ENCODE assay signal across 8 cellular contexts in the genomic region with DNA sequence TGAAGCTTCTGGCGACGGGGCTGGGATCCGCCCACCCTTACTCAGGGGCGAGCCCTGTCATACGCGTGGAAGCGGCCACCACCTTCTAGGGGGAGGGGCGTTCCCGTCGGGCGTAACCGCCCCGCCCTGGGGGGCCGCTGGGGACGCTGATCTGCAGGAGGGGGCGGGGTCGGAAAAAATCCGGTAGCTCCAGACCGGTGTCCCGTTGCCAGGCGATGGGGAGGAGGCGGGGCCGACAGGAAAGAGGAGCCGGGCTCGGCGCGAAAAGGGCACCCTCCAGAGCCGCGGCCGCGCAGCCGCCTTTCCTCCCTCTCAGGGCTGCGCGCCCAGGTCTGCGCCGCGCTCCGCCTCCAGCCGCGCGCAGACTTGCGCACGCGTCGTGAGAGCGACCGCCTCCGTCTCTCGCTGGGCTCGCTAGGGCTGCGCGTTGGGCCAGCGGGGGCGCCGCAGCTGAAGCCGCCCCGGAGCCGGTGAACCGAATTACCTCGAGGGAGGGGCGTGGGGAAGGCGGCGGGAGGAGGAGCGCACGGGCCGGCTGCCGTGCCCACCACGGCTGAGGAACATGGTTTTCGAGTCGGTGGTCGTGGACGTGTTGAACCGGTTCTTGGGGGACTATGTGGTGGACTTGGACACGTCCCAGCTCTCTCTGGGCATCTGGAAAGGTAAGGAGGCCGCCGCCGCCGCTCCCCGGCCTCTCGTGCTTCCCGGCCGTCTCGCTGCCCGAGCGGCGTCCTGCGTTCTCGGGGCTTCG. TPM values are rescaled to one million over a fixed set of nuclear protein-coding genes. Genes with fewer than 3 reads are reported as not detected.
DNase-seq lines count a peak whose midpoint lies in the region; TF ChIP-seq lines count a peak whose summit lies in the region.

VPS13A (plus strand) TSS at position 392 of the 751 bp plus-strand sequence; CDS start at position 563, 171 bp downstream.

- H4K8ac ChIP-seq in mesendoderm (ENCODE audit: low read depth, low read length): peak within 1 kb of the TSS; percentile 42

- WGBS in mesendoderm (ENCODE audit: extremely low coverage, insufficient coverage, low lambda C conversion rate): no CpG with 5 or more reads among the region's 89 CpGs

- H3K18ac ChIP-seq in mesendoderm (ENCODE audit: low read length): peak within 1 kb of the TSS; percentile 34

- peak; percentile 33 for TF ChIP-seq CTCF in GM20000 (IDR thresholded peaks at IDR 0.05; ENCODE audit: extremely low read depth, missing control alignments)

- H2BK120ac ChIP-seq in mesendoderm (ENCODE audit: low read depth, low read length): no peak within 1 kb of the TSS

- H3K27ac ChIP-seq in mesendoderm (ENCODE audit: low read depth, low read length): peak within 1 kb of the TSS; percentile 79

- H3K27me3 ChIP-seq in endocrine pancreas (ENCODE audit: control insufficient read depth, insufficient read depth, low read length): no peaks in the 10 kb centered on the region
- no peaks in the 10 kb centered on the region for H3K27me3 ChIP-seq in mesendoderm (ENCODE audit: insufficient read depth, low read length, poor library complexity)

- H3K79me2 ChIP-seq in mesendoderm (ENCODE audit: control insufficient read depth, insufficient read depth, low read length): peaks cover 1% of the 10 kb centered on the region

- H3K79me1 ChIP-seq in mesendoderm (ENCODE audit: low read length): no peaks in the 10 kb centered on the region

- H2AK5ac ChIP-seq in mesendoderm (ENCODE audit: low read length): no peak within 1 kb of the TSS

- POLR2A ChIA-PET in activated CD8-positive, alpha-beta memory T cell treated with anti-CD3 and anti-CD28 coated beads for 36 hours (lab: Charles Lee): interaction anchor here (0.6 kb wide), 1 partner anchor 595 kb away, joined by 3 read pairs; no protein-coding TSS in a partner anchor

- peaks cover 12% of the 10 kb centered on the region for H3K4me1 ChIP-seq in endocrine pancreas (ENCODE audit: control insufficient read depth, insufficient read depth, low read length)
- H3K4me1 ChIP-seq in mesendoderm (ENCODE audit: control insufficient read depth, low read depth, low read length): no peaks in the 10 kb centered on the region

- peak within 1 kb of the TSS; percentile 96 for H3K56ac ChIP-seq in mesendoderm (ENCODE audit: low read length)

- H3K23ac ChIP-seq in mesendoderm (ENCODE audit: low read length): no peak within 1 kb of the TSS

- H2BK15ac ChIP-seq in mesendoderm (replicated peaks; ENCODE audit: low read depth): no peak within 1 kb of the TSS

- H3K4me3 ChIP-seq in endocrine pancreas (ENCODE audit: control insufficient read depth, insufficient read depth, low read length): peak within 1 kb of the TSS; percentile 80
- peak within 1 kb of the TSS; percentile 85 for H3K4me3 ChIP-seq in mesendoderm (ENCODE audit: low read length)

- CTCF ChIA-PET in activated CD8-positive, alpha-beta memory T cell treated with anti-CD3 and anti-CD28 coated beads for 36 hours (lab: Charles Lee): interaction anchor here (0.9 to 1.3 kb wide), 2 partner anchors 25 to 280 kb away, joined by 3 read pairs; no protein-coding TSS in a partner anchor

- no peaks in the 10 kb centered on the region for H3K36me3 ChIP-seq in endocrine pancreas (ENCODE audit: control insufficient read depth, insufficient read depth, low read length)
- no peaks in the 10 kb centered on the region for H3K36me3 ChIP-seq in mesendoderm (ENCODE audit: control insufficient read depth, insufficient read depth, low read length)

- H4K5ac ChIP-seq in mesendoderm (ENCODE audit: low read length): no peak within 1 kb of the TSS

- DNase-seq in COR-L47 (lab: John Stamatoyannopoulos, UW): peak; percentile 98
- peak; percentile 93 for DNase-seq in GM20000 (ENCODE audit: low spot score)
- DNase-seq in HT-29 (ENCODE audit: low spot score): peak; percentile 93
- peak; percentile 92 for DNase-seq in NK-92 treated with Interleukin-12 subunit alpha and Interleukin-12 subunit beta, amount 100 ng/mL, for 24 hours (lab: John Stamatoyannopoulos, UW)
- DNase-seq in mesendoderm: peak; percentile 99
- peak; percentile 80 for DNase-seq in stimulated activated CD8-positive, alpha-beta memory T cell treated with anti-CD3 and anti-CD28 coated beads, Interleukin-15, amount 100 ng/mL, for 24 hours (ENCODE audit: low read depth)

- H3K4me2 ChIP-seq in mesendoderm (ENCODE audit: low read length): peak within 1 kb of the TSS; percentile 85

- H3K9me3 ChIP-seq in endocrine pancreas (ENCODE audit: control insufficient read depth, low read length): no peaks in the 10 kb centered on the region

- H3K4ac ChIP-seq in mesendoderm (ENCODE audit: low read depth, low read length): no peak within 1 kb of the TSS

- H2BK5ac ChIP-seq in mesendoderm (ENCODE audit: low read length): no peak within 1 kb of the TSS

- H3K9ac ChIP-seq in endocrine pancreas (ENCODE audit: control insufficient read depth, insufficient read depth, low read length) (peak within 1 kb of the TSS; percentile 84), mesendoderm (ENCODE audit: low read length) (peak within 1 kb of the TSS; percentile 76)

RNA-seq across cellular contexts. Expression of gene VPS13A, which starts in this region (rescaled TPM):
- 10.0 and 13.8 TPM in 2 replicates for total RNA-seq in HT-29 (2014; rRNA removed; shearing (Covaris generic))
- 10 to 100 TPM; 32.9 to 34.7 TPM for total RNA-seq in activated CD8-positive, alpha-beta memory T cell treated with anti-CD3 and anti-CD28 coated beads for 36 hours
- polyA plus RNA-seq in mesendoderm (2013, experiment 1 of 2): 13.4 TPM
- 13.1 TPM for polyA plus RNA-seq in mesendoderm (2013, experiment 2 of 2)

Comparison
In these comparisons a context has a peak if more than half of its experiments do, and no peak if none do; other contexts are left out.
1. Peak in every context shown above with its lines: DNase-seq, H3K4me3 ChIP-seq and H3K27ac ChIP-seq.